ENCODE assay signal across 9 cellular contexts in genomic region chr13:21326155-21327030, GRCh38.
DNase-seq lines count a peak whose midpoint lies in the region; ATAC-seq and TF ChIP-seq lines count a peak whose summit lies in the region.
"Had no signal": no experiment of that assay in that cellular context is flagged by ENCODE, and none has a peak within 500 bp of the region (broad histone marks: within the 10 kb centered on the region; RNA-seq: fewer than 3 reads in every experiment).

No MANE protein-coding gene starts in this region.

- H3K4me1 Mint-ChIP-seq in CD8-positive, alpha-beta memory T cell: peaks cover 25 to 41% (median 40%) of the 10 kb centered on the region in 3 donors
- peaks cover 6% of the 10 kb centered on the region for H3K4me1 Mint-ChIP-seq in endothelial cell (ENCODE audit: unreplicated experiment)
- H3K4me1 Mint-ChIP-seq in type B pancreatic cell (ENCODE audit: unreplicated experiment): peaks cover 23% of the 10 kb centered on the region

- POLR2A ChIA-PET in CD8-positive, alpha-beta memory T cell (lab: Charles Lee): no interaction called here

- H3K4me1 ChIP-seq in CD8-positive, alpha-beta memory T cell (ENCODE audit: insufficient read depth, low read length): no peaks in the 10 kb centered on the region
- H3K4me1 ChIP-seq in OCI-LY1 (ENCODE audit: insufficient read depth, low read length, severe bottlenecking) (peaks cover 8% of the 10 kb centered on the region), mesenchymal stem cell (ENCODE audit: control insufficient read depth, insufficient read depth, low read depth, low read length) (peaks cover 23% of the 10 kb centered on the region)

- H2BK15ac ChIP-seq in mesenchymal stem cell (ENCODE audit: low read depth, poor library complexity, severe bottlenecking): no peak overlapping the region

- peak overlapping the region; percentile 56 for H4K91ac ChIP-seq in mesenchymal stem cell (ENCODE audit: low read length)

- H3K27me3 Mint-ChIP-seq in CD8-positive, alpha-beta memory T cell: peaks cover 0 to 2% of the 10 kb centered on the region in 2 donors
- H3K27me3 Mint-ChIP-seq in endothelial cell (ENCODE audit: unreplicated experiment): peaks cover 20% of the 10 kb centered on the region
- H3K27me3 Mint-ChIP-seq in type B pancreatic cell: peaks cover 12% of the 10 kb centered on the region

- CTCF ChIA-PET in CD8-positive, alpha-beta memory T cell (lab: Charles Lee): no interaction called here

- no peak for ATAC-seq in GM19397 (IDR thresholded peaks at IDR 0.05; ENCODE audit: unreplicated experiment)
- no peak for ATAC-seq in GM18511 (IDR thresholded peaks at IDR 0.05; ENCODE audit: unreplicated experiment)
- ATAC-seq: HCT116 had no signal

- no peak overlapping the region for H2BK12ac ChIP-seq in mesenchymal stem cell (ENCODE audit: low read length in 2 of 2)

- no peaks in the 10 kb centered on the region for H3K36me3 ChIP-seq in CD8-positive, alpha-beta memory T cell (ENCODE audit: insufficient read depth, low read length)
- H3K36me3 ChIP-seq in OCI-LY1 (ENCODE audit: insufficient read depth, low read length): no peaks in the 10 kb centered on the region
- peaks cover 0 to 3% of the 10 kb centered on the region in 2 experiments for H3K36me3 ChIP-seq in mesenchymal stem cell (ENCODE audit: control insufficient read depth in 1 of 2, insufficient read depth in 2 of 2, low read depth in 1 of 2, low read length in 2 of 2)

- H2BK5ac ChIP-seq in mesenchymal stem cell (ENCODE audit: low read depth, low read length, poor library complexity, severe bottlenecking): no peak overlapping the region

- H2BK120ac ChIP-seq in mesenchymal stem cell (ENCODE audit: low read depth, low read length): no peak overlapping the region

- H2AK5ac ChIP-seq in mesenchymal stem cell (ENCODE audit: low read length, severe bottlenecking): no peak overlapping the region

- H3K9me3 ChIP-seq in CD8-positive, alpha-beta memory T cell (ENCODE audit: low read length): no peaks in the 10 kb centered on the region
- H3K9me3 ChIP-seq in OCI-LY1 (ENCODE audit: low read length) (no peaks in the 10 kb centered on the region), mesenchymal stem cell (ENCODE audit: control insufficient read depth, low read length) (no peaks in the 10 kb centered on the region)

- H2AFZ ChIP-seq in OCI-LY1 (ENCODE audit: low read length) (no peak overlapping the region), mesenchymal stem cell (ENCODE audit: low read depth, low read length) (peak overlapping the region; percentile 96)

- H3K9me3 Mint-ChIP-seq in CD8-positive, alpha-beta memory T cell: no peaks in the 10 kb centered on the region
- H3K9me3 Mint-ChIP-seq in endothelial cell (ENCODE audit: unreplicated experiment): no peaks in the 10 kb centered on the region
- H3K9me3 Mint-ChIP-seq in type B pancreatic cell: no peaks in the 10 kb centered on the region

- peak overlapping the region; percentile 26 for H3K4me3 ChIP-seq in CD8-positive, alpha-beta memory T cell (ENCODE audit: low read length)
- H3K4me3 ChIP-seq in OCI-LY1 (ENCODE audit: low read depth, low read length, poor library complexity, severe bottlenecking) (peak overlapping the region; percentile 61), mesenchymal stem cell (ENCODE audit: insufficient read depth in 1 of 2, low read depth in 1 of 2, low read length in 2 of 2) (peak overlapping the region; percentile 68 to 84)

- H3K18ac ChIP-seq in mesenchymal stem cell (ENCODE audit: low read depth in 1 of 2, low read length in 2 of 2): peak overlapping the region; percentile 38 to 86

- TF ChIP-seq CTCF in OCI-LY1 (IDR thresholded peaks at IDR 0.05; ENCODE audit: low read length) (no peak), endothelial cell (IDR thresholded peaks at IDR 0.05; ENCODE audit: unreplicated experiment) (no peak), type B pancreatic cell (conservative IDR thresholded peaks at IDR 0.05) (no peak)

- peak overlapping the region; percentile 75 for H4K8ac ChIP-seq in mesenchymal stem cell (ENCODE audit: low read length)

- no peaks in the 10 kb centered on the region for H3K9me2 ChIP-seq in OCI-LY1 (ENCODE audit: low read depth, low read length)

- no peaks in the 10 kb centered on the region for H4K20me1 ChIP-seq in OCI-LY1 (ENCODE audit: insufficient read depth, low read length)

- peaks cover 0 to 11% (median 2%) of the 10 kb centered on the region in 3 donors for H3K36me3 Mint-ChIP-seq in CD8-positive, alpha-beta memory T cell
- H3K36me3 Mint-ChIP-seq in endothelial cell (ENCODE audit: low read depth, unreplicated experiment) (peaks cover 10% of the 10 kb centered on the region), type B pancreatic cell (peaks cover 4% of the 10 kb centered on the region)

- peak in 1 of 5 donors; percentile 18 for DNase-seq in CD8-positive, alpha-beta memory T cell
- no peak for DNase-seq in endothelial cell (ENCODE audit: low spot score)
- peak; percentile 41 for DNase-seq in mesenchymal stem cell
- DNase-seq in type B pancreatic cell (ENCODE audit: extremely low spot score, unreplicated experiment): no peak
- DNase-seq in GOT3 (lab: John Stamatoyannopoulos, UW): no peak

- H3K27ac ChIP-seq in CD8-positive, alpha-beta memory T cell (ENCODE audit: low read depth, low read length): no peak overlapping the region
- no peak overlapping the region for H3K27ac ChIP-seq in OCI-LY1 (ENCODE audit: low read depth, low read length, poor library complexity, severe bottlenecking)
- H3K27ac ChIP-seq in mesenchymal stem cell (ENCODE audit: low read length, poor library complexity, severe bottlenecking): peak overlapping the region; percentile 27

- H3K79me2 ChIP-seq in OCI-LY1 (ENCODE audit: insufficient read depth, low read length): no peaks in the 10 kb centered on the region

- H3K23ac ChIP-seq in mesenchymal stem cell (ENCODE audit: low read length in 2 of 2): peak overlapping the region in 1 of 2 experiments; percentile 68

- H3K27ac Mint-ChIP-seq in CD8-positive, alpha-beta memory T cell: no peak overlapping the region
- H3K27ac Mint-ChIP-seq in endothelial cell (ENCODE audit: unreplicated experiment) (no peak overlapping the region), type B pancreatic cell (peak overlapping the region; percentile 44)

- H3K9ac ChIP-seq in OCI-LY1 (ENCODE audit: low read length) (peak overlapping the region; percentile 44), mesenchymal stem cell (ENCODE audit: low read length) (peak overlapping the region; percentile 90)

- H3K4ac ChIP-seq in mesenchymal stem cell (ENCODE audit: low read depth in 1 of 2, low read length in 2 of 2): peak overlapping the region; percentile 35 to 47

- H3K14ac ChIP-seq in mesenchymal stem cell (ENCODE audit: low read length in 2 of 2): peak overlapping the region in 1 of 2 experiments; percentile 91

- WGBS in mesenchymal stem cell: 11% methylated on average over 40 of the region's 52 CpGs

- H3K4me3 Mint-ChIP-seq in CD8-positive, alpha-beta memory T cell: peak overlapping the region in 4 of 7 donors; percentile 15 to 67 (median 60)
- H3K4me3 Mint-ChIP-seq in endothelial cell (ENCODE audit: unreplicated experiment) (peak overlapping the region; percentile 85), type B pancreatic cell (peak overlapping the region; percentile 85)

- peaks cover 1% of the 10 kb centered on the region for H3K79me1 ChIP-seq in mesenchymal stem cell (replicated peaks; ENCODE audit: low read length, poor library complexity, severe bottlenecking)

- no peaks in the 10 kb centered on the region for H3K27me3 ChIP-seq in CD8-positive, alpha-beta memory T cell (ENCODE audit: insufficient read depth, low read length, poor library complexity, severe bottlenecking)
- H3K27me3 ChIP-seq in OCI-LY1 (ENCODE audit: insufficient read depth, low read length) (no peaks in the 10 kb centered on the region), mesenchymal stem cell (ENCODE audit: control insufficient read depth in 1 of 2, insufficient read depth in 1 of 2, low read length in 2 of 2) (no peaks in the 10 kb centered on the region)

- no peaks in the 10 kb centered on the region for H3F3A ChIP-seq in OCI-LY1 (ENCODE audit: insufficient read depth, low read length)

- H3K4me2 ChIP-seq in OCI-LY1 (ENCODE audit: low read length): peak overlapping the region; percentile 55
- H3K4me2 ChIP-seq in mesenchymal stem cell (ENCODE audit: low read length, poor library complexity, severe bottlenecking): peak overlapping the region; percentile 89

Comparison
In these comparisons a context has a peak if more than half of its experiments do, and no peak if none do; other contexts are left out.
1. H3K4me3 ChIP-seq: peak in every context shown above with its lines; median percentile 76 in mesenchymal stem cell; 61 in OCI-LY1; 26 in CD8-positive, alpha-beta memory T cell.